9 cellular contexts compared by ENCODE assay signal in the genomic region with DNA sequence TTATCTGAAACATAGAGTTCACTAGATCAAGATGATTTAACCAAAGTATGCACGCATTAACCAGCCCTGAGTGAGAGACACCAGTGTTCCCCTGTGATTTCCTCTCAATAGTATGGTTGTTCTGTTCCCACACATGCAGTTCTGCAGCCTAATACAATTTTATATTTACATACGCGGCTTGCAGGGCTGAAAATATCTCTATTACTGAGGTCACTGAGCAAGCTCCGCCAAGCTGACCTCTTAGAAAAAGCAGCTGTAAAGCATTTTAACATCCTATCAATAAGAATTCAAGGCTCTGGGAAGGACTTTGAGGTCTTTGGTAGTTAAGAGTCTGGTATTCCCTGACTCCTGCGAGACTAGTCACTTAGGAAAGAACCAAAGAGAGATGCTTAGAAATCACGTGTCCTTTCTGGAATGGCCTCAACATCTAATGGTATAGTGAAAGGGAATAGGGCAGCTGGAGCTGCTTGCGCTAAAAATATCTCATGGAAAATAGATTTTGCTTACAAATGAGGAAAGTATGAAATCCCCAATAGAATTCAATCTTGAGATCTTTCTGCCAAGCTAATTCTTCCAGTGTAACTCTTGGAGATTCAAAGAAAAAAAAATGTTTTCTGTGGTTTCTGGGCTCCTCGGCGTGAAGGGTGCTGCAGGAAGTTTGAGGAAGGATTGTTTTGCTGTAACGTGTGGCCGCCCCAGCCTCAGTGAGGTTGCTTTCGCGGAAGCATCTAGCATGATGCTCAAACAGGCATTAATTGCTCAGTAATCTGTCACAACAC. TPM values are rescaled to one million over a fixed set of nuclear protein-coding genes. Genes with fewer than 3 reads are reported as not detected.
DNase-seq lines count a peak whose midpoint lies in the region; FAIRE-seq and TF ChIP-seq lines count a peak whose summit lies in the region.
"Had no signal": no experiment of that assay in that cellular context is flagged by ENCODE, and none has a peak within 500 bp of the region (broad histone marks: within the 10 kb centered on the region; RNA-seq: fewer than 3 reads in every experiment).

No MANE protein-coding gene starts in this region.

- no peaks in the 10 kb centered on the region for H3K9me3 Mint-ChIP-seq in osteocyte (ENCODE audit: unreplicated experiment)

- H3K27me3 ChIP-seq in WERI-Rb-1 (ENCODE audit: insufficient read depth, low read depth, severe bottlenecking) = no peaks in the 10 kb centered on the region

- no peak for TF ChIP-seq CTCF in coronary artery (IDR thresholded peaks at IDR 0.05)
- TF ChIP-seq CTCF in osteocyte (IDR thresholded peaks at IDR 0.05) = no peak
- no peak for TF ChIP-seq CTCF in WERI-Rb-1 (IDR thresholded peaks at IDR 0.05; ENCODE audit: low read depth, low read length)

- no peaks in the 10 kb centered on the region for H3K9me3 ChIP-seq in WERI-Rb-1 (ENCODE audit: severe bottlenecking)

- H3K4me1 Mint-ChIP-seq in osteocyte (ENCODE audit: unreplicated experiment) = peaks cover 38% of the 10 kb centered on the region

- no peaks in the 10 kb centered on the region for H3K27me3 Mint-ChIP-seq in osteocyte (ENCODE audit: unreplicated experiment)

- peak overlapping the region; percentile 73 to 89 for H3K27ac ChIP-seq in coronary artery
- H3K27ac ChIP-seq in WERI-Rb-1 = no peak overlapping the region
- H3K27ac ChIP-seq: epithelial cell of prostate had no signal

- H3K4me3 ChIP-seq in coronary artery = peak overlapping the region; percentile 68
- H3K4me3 ChIP-seq in WERI-Rb-1 (ENCODE audit: low read depth, low read length) = no peak overlapping the region

- H3K4me3 Mint-ChIP-seq in osteocyte (ENCODE audit: unreplicated experiment) = peak overlapping the region; percentile 71

- H3K36me3 ChIP-seq in WERI-Rb-1 = no peaks in the 10 kb centered on the region

- no peak for FAIRE-seq in HTR-8/SVneo (lab: Jason Lieb, UNC)

- H3K36me3 Mint-ChIP-seq in osteocyte (ENCODE audit: unreplicated experiment) = no peaks in the 10 kb centered on the region

- DNase-seq in DMS53 (lab: John Stamatoyannopoulos, UW) (peak; percentile 62), H4 (ENCODE audit: low spot score) (peak; percentile 36), SHP77 (lab: John Stamatoyannopoulos, UW) (peak; percentile 63 to 72), coronary artery (ENCODE audit: low spot score) (no peak), osteocyte (ENCODE audit: extremely low spot score, unreplicated experiment) (no peak), HTR-8/SVneo (ENCODE audit: insufficient read length, low spot score) (no peak), NCI-H524 (lab: John Stamatoyannopoulos, UW) (no peak), WERI-Rb-1 (no peak)

- H3K27ac Mint-ChIP-seq in osteocyte (ENCODE audit: unreplicated experiment) = peak overlapping the region; percentile 94

RNA-seq across cellular contexts. Expression of gene DOCK10, which starts 59.2 kb away (rescaled TPM):
- 10.8 and 22.8 TPM in 2 replicates for total RNA-seq in H4 (2014; rRNA removed; shearing (Covaris generic))
- 13.1 and 15.2 TPM in 2 replicates for total RNA-seq in osteocyte

Comparison
In these comparisons a context has a peak if more than half of its experiments do, and no peak if none do; other contexts are left out.
1. DNase-seq: peak in DMS53 (single experiment), H4 (single experiment) and SHP77 (2 of 2); none in coronary artery (single experiment), osteocyte (single experiment), HTR-8/SVneo (single experiment), NCI-H524 (0 of 2) and WERI-Rb-1 (single experiment).